ENCODE assay signal across 25 cellular contexts in the genomic region with DNA sequence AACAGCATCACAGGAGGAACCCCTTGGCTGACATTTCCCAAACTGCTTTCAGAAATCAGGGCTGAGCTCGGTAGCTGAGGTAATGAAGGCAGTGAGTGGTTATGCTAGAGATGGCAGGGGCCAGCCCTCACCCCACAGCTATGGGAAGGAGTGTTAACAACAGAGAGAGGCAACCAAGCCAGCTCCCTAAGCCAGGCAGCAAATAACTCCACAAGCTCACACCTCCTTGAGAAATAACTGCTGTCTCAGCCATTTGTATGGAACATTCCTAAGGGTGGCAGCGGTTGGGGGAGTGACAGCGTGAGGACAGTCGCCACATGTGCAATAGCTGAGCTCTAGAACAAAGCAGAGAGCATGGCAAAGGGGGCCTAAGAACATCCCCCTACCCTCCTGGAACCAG. TPM values are rescaled to one million over a fixed set of nuclear protein-coding genes. Genes with fewer than 3 reads are reported as not detected.
A peak's percentile ranks its signal among the peaks of the same experiment; 100 is the strongest.
DNase-seq lines count a peak whose midpoint lies in the region; ATAC-seq, FAIRE-seq and TF ChIP-seq lines count a peak whose summit lies in the region.
"Had no signal": no experiment of that assay in that cellular context is flagged by ENCODE, and none has a peak within 500 bp of the region (broad histone marks: within the 10 kb centered on the region; RNA-seq: fewer than 3 reads in every experiment).

No MANE protein-coding gene starts in this region.

- no peak for TF ChIP-seq POLR2A in HepG2 (IDR thresholded peaks at IDR 0.05; ENCODE audit: insufficient read depth in 1 of 2, low read depth in 2 of 2, low read length in 2 of 2)
- no peak for TF ChIP-seq POLR2A in right lobe of liver (IDR thresholded peaks at IDR 0.05)
- TF ChIP-seq POLR2A in H1 (IDR thresholded peaks at IDR 0.05; ENCODE audit: control extremely low read depth in 1 of 2, low read depth in 2 of 2, low read length in 2 of 2) = no peak

- in situ Hi-C loops in HepG2 (cut with HindIII; ENCODE audit: extremely low pct_ligation_motif_present, low pct_unique_long_range_greater_than_20kb) = no loop called here

- H3K9me3 ChIP-seq in HepG2 (ENCODE audit: low read length) (no peaks in the 10 kb centered on the region), right lobe of liver (no peaks in the 10 kb centered on the region), H1 (ENCODE audit: insufficient read depth in 2 of 2, low read depth in 1 of 2, low read length in 1 of 2) (peaks cover 3 to 5% of the 10 kb centered on the region in 2 experiments; a peak in 2 of 4 replicates), neural progenitor cell (ENCODE audit: low read depth) (no peaks in the 10 kb centered on the region)
- H3K9me3 ChIP-seq in CD8-positive, alpha-beta memory T cell (ENCODE audit: low read length) = no peaks in the 10 kb centered on the region

- no peak overlapping the region for H3K18ac ChIP-seq in H1 (ENCODE audit: extremely low read depth, low read length)

- H2AFZ ChIP-seq in HepG2 (ENCODE audit: low read length) (no peak overlapping the region), H1 (ENCODE audit: low read length) (peak overlapping the region; percentile 25; the same call in 1 of the 2 replicates), neural progenitor cell (replicated peaks) (no peak overlapping the region)
- H2AFZ ChIP-seq: GM23248 had no signal

- H3K14ac ChIP-seq in H1 (ENCODE audit: insufficient read length) = no peak overlapping the region

- H3K27me3 ChIP-seq in HepG2 (ENCODE audit: control insufficient read depth in 1 of 2, insufficient read depth in 2 of 2, low read length in 2 of 2) (no peaks in the 10 kb centered on the region), right lobe of liver (no peaks in the 10 kb centered on the region), H1 (replicated peaks in 1 of 4; ENCODE audit: control insufficient read depth in 3 of 4, extremely low read depth in 1 of 4, insufficient read depth in 3 of 4, low read length in 3 of 4) (no peaks in the 10 kb centered on the region; a peak in 1 of 7 replicates), neural progenitor cell (no peaks in the 10 kb centered on the region)
- no peaks in the 10 kb centered on the region for H3K27me3 ChIP-seq in CD8-positive, alpha-beta memory T cell (ENCODE audit: insufficient read depth, low read length, poor library complexity, severe bottlenecking)
- H3K27me3 ChIP-seq: BLaER1 had no signal

- TF ChIP-seq CTCF in HepG2 (CRISPR knock-in tag; IDR thresholded peaks at IDR 0.05) (no peak), right lobe of liver (IDR thresholded peaks at IDR 0.05) (no peak), H1 (IDR thresholded peaks at IDR 0.05; ENCODE audit: control extremely low read depth in 1 of 3, insufficient read depth in 1 of 3, low read depth in 1 of 3, low read length in 3 of 3) (no peak), neural progenitor cell (IDR thresholded peaks at IDR 0.05) (no peak)

- H2BK12ac ChIP-seq in H1 (ENCODE audit: low read depth, low read length) = no peak overlapping the region

- BruUV-seq in HepG2 (replicated peaks; lab: Mats Ljungman, UMichigan) = no TSS peak

- no peak overlapping the region for H3K4ac ChIP-seq in H1 (replicated peaks; ENCODE audit: insufficient read length, low read depth, low read length)

- H3K4me3 ChIP-seq in HepG2 (replicated peaks in 1 of 3; ENCODE audit: insufficient read depth in 1 of 3, low read depth in 2 of 3, low read length in 3 of 3) (no peak overlapping the region), right lobe of liver (no peak overlapping the region), H1 (ENCODE audit: extremely low read depth in 1 of 4, insufficient read depth in 2 of 4, low read depth in 3 of 4, low read length in 4 of 4) (no peak overlapping the region), neural progenitor cell (no peak overlapping the region)
- no peak overlapping the region for H3K4me3 ChIP-seq in CD8-positive, alpha-beta memory T cell (ENCODE audit: low read length)
- H3K4me3 ChIP-seq: BLaER1, GM23248 had no signal

- H3K9ac ChIP-seq in HepG2 (ENCODE audit: insufficient read depth, low read depth, low read length) (no peak overlapping the region), H1 (replicated peaks in 1 of 4; ENCODE audit: extremely low read depth in 1 of 4, low read depth in 3 of 4, low read length in 3 of 4) (no peak overlapping the region; a peak in 1 of 7 replicates), neural progenitor cell (no peak overlapping the region)
- H3K9ac ChIP-seq: BLaER1, GM23248 had no signal

- no peak overlapping the region for H3K27ac ChIP-seq in HepG2 (ENCODE audit: extremely low read length, insufficient read depth, low read length)
- H3K27ac ChIP-seq in right lobe of liver = no peak overlapping the region
- H3K27ac ChIP-seq in H1 (ENCODE audit: low read depth, low read length) = no peak overlapping the region
- no peak overlapping the region for H3K27ac ChIP-seq in neural progenitor cell
- H3K27ac ChIP-seq in CD8-positive, alpha-beta memory T cell (ENCODE audit: low read depth, low read length) = no peak overlapping the region
- H3K27ac ChIP-seq: 22Rv1, BLaER1, GM23248 had no signal

- TF ChIP-seq EP300 in HepG2 (IDR thresholded peaks at IDR 0.05; ENCODE audit: low read depth in 2 of 2, low read length in 2 of 2) (no peak), HepG2 (CRISPR knock-in tag; IDR thresholded peaks at IDR 0.05; ENCODE audit: borderline replicate concordance) (no peak), H1 (IDR thresholded peaks at IDR 0.05; ENCODE audit: borderline replicate concordance in 1 of 2, low read depth in 2 of 2, low read length in 2 of 2) (no peak)

- no peak overlapping the region for H4K8ac ChIP-seq in H1 (ENCODE audit: extremely low read depth, insufficient read depth, low read length)

- no peak overlapping the region for H4K5ac ChIP-seq in H1 (ENCODE audit: insufficient read length, low read depth, low read length)

- 4% methylated on average over 2 of the region's 4 CpGs for WGBS in HepG2 (ENCODE audit: low lambda C conversion rate)
- WGBS in right lobe of liver (ENCODE audit: insufficient coverage, low coverage, low lambda C conversion rate, missing lambda C conversion rate) = 60% methylated on average over 1 of the region's 4 CpGs
- WGBS in H1 (ENCODE audit: extremely low coverage in 1 of 2, insufficient coverage in 1 of 2, insufficient read length in 1 of 2, insufficient replicate concordance in 2 of 2, low coverage in 1 of 2, low lambda C conversion rate in 2 of 2, missing lambda C conversion rate in 1 of 2), 2 experiments = 57% methylated on average over 4 of the region's 4 CpGs; no CpG with 5 or more reads in 1 of the 2 experiments

- H3K27ac Mint-ChIP-seq in neural progenitor cell = no peak overlapping the region
- H3K27ac Mint-ChIP-seq in CD8-positive, alpha-beta memory T cell = no peak overlapping the region
- H3K27ac Mint-ChIP-seq: CD14-positive monocyte; CD8-positive, alpha-beta T cell; HFFc6 had no signal

- H3K56ac ChIP-seq in H1 (replicated peaks; ENCODE audit: insufficient read length, low read depth, low read length) = no peak overlapping the region

- FAIRE-seq in HepG2 (lab: Jason Lieb, UNC) (no peak), H1 (lab: Jason Lieb, UNC) (no peak)
- FAIRE-seq: GM12892, GM18507, HTR-8/SVneo had no signal

- H3K4me1 ChIP-seq in HepG2 (ENCODE audit: insufficient read depth, low read length) = no peaks in the 10 kb centered on the region
- no peaks in the 10 kb centered on the region for H3K4me1 ChIP-seq in right lobe of liver
- peaks cover 0 to 3% (median 0%) of the 10 kb centered on the region in 4 experiments; a peak in 1 of 7 replicates for H3K4me1 ChIP-seq in H1 (replicated peaks in 1 of 4; ENCODE audit: control insufficient read depth in 3 of 4, insufficient read depth in 4 of 4, low read length in 3 of 4)
- H3K4me1 ChIP-seq in neural progenitor cell = peaks cover 23% of the 10 kb centered on the region
- no peaks in the 10 kb centered on the region for H3K4me1 ChIP-seq in CD8-positive, alpha-beta memory T cell (ENCODE audit: insufficient read depth, low read length)
- H3K4me1 ChIP-seq: BLaER1 had no signal

- H2BK120ac ChIP-seq in H1 (replicated peaks; ENCODE audit: low read depth, low read length) = no peak overlapping the region

- no peaks in the 10 kb centered on the region for H4K20me1 ChIP-seq in HepG2 (ENCODE audit: insufficient read depth, low read length)
- no peaks in the 10 kb centered on the region for H4K20me1 ChIP-seq in H1 (replicated peaks in 1 of 2; ENCODE audit: control insufficient read depth in 1 of 2, insufficient read depth in 2 of 2, low read length in 2 of 2)
- no peaks in the 10 kb centered on the region for H4K20me1 ChIP-seq in neural progenitor cell (ENCODE audit: low read depth)
- H4K20me1 ChIP-seq: BLaER1 had no signal

- POLR2A ChIA-PET in HepG2 (lab: Yijun Ruan, JAX) = no interaction called here
- POLR2A ChIA-PET in H1 (lab: Charles Lee; ENCODE audit: partially characterized antibody) = interaction anchor here (0.7 kb wide), 2 partner anchors 49 to 600 kb away, joined by 3 read pairs; no protein-coding TSS in a partner anchor
- POLR2A ChIA-PET in CD8-positive, alpha-beta memory T cell (lab: Charles Lee) = no interaction called here

- no peak overlapping the region for H3K4me3 Mint-ChIP-seq in neural progenitor cell
- no peak overlapping the region for H3K4me3 Mint-ChIP-seq in CD8-positive, alpha-beta memory T cell
- H3K4me3 Mint-ChIP-seq: CD14-positive monocyte; CD8-positive, alpha-beta T cell; HFFc6 had no signal

- peaks cover 32% of the 10 kb centered on the region for H3K4me1 Mint-ChIP-seq in neural progenitor cell
- no peaks in the 10 kb centered on the region for H3K4me1 Mint-ChIP-seq in CD8-positive, alpha-beta memory T cell
- H3K4me1 Mint-ChIP-seq: CD14-positive monocyte had no signal

- no peak overlapping the region for H2AK5ac ChIP-seq in H1 (ENCODE audit: low read depth, low read length)

- H3K79me1 ChIP-seq in H1 (ENCODE audit: low read depth, low read length) = no peaks in the 10 kb centered on the region

- H2BK5ac ChIP-seq in H1 (ENCODE audit: low read depth, low read length) = no peak overlapping the region

- H3K36me3 Mint-ChIP-seq in neural progenitor cell = no peaks in the 10 kb centered on the region
- peaks cover 0 to 1% (median 0%) of the 10 kb centered on the region in 3 donors for H3K36me3 Mint-ChIP-seq in CD8-positive, alpha-beta memory T cell
- H3K36me3 Mint-ChIP-seq: CD14-positive monocyte; CD8-positive, alpha-beta T cell had no signal

- no peak for DNase-seq in HepG2 (ENCODE audit: low spot score)
- no peak for DNase-seq in right lobe of liver
- DNase-seq in H1 (ENCODE audit: low read depth in 1 of 2, low spot score in 2 of 2) = no peak
- DNase-seq in neural progenitor cell (ENCODE audit: low spot score) = peak; percentile 28
- no peak for DNase-seq in CD8-positive, alpha-beta memory T cell
- no peak for DNase-seq in activated CD8-positive, alpha-beta memory T cell treated with anti-CD3 and anti-CD28 coated beads, Interleukin-2, amount 50 U/mL, for 4 hours
- no peak for DNase-seq in DMS53 treated with DMSO at 0.1 percent for 48 hours (lab: John Stamatoyannopoulos, UW; ENCODE audit: unreplicated experiment)
- no peak for DNase-seq in NK-92 treated with Interleukin-12 subunit alpha and Interleukin-12 subunit beta, amount 100 ng/mL, for 24 hours (lab: John Stamatoyannopoulos, UW)
- DNase-seq: CD8-positive, alpha-beta T cell; COR-L47; DMS 273 treated with DMSO at 0.1 percent for 48 hours; DMS53; GDM1; GM23248; H7; HFFc6 had no signal

- CTCF ChIA-PET in HepG2 (lab: Yijun Ruan, JAX; ENCODE audit: low intra/inter-chr PET ratio, low total read pairs) = no interaction called here
- CTCF ChIA-PET in H1 (lab: Charles Lee; ENCODE audit: partially characterized antibody) = interaction anchor here (0.7 to 2.5 kb wide), 12 partner anchors 10 to 195 kb away, joined by 3 to 12 read pairs (median 5); no protein-coding TSS in a partner anchor
- CTCF ChIA-PET in CD8-positive, alpha-beta memory T cell (lab: Charles Lee) = no interaction called here

- no peak overlapping the region for H3K23ac ChIP-seq in H1 (ENCODE audit: insufficient read length)

- no peaks in the 10 kb centered on the region for H3F3A ChIP-seq in neural progenitor cell (ENCODE audit: low read depth)

- no peaks in the 10 kb centered on the region for H3K79me2 ChIP-seq in HepG2 (ENCODE audit: insufficient read depth, low read length)
- H3K79me2 ChIP-seq in H1 (ENCODE audit: control insufficient read depth in 1 of 2, insufficient read depth in 2 of 2, low read length in 2 of 2) = no peaks in the 10 kb centered on the region
- H3K79me2 ChIP-seq in neural progenitor cell (ENCODE audit: low read depth) = no peaks in the 10 kb centered on the region

- H2BK15ac ChIP-seq in H1 (ENCODE audit: low read length) = no peak overlapping the region

- H3K4me2 ChIP-seq in HepG2 (ENCODE audit: low read depth, low read length) (no peak overlapping the region), H1 (ENCODE audit: insufficient read depth in 1 of 2, low read depth in 2 of 2, low read length in 2 of 2) (no peak overlapping the region), neural progenitor cell (no peak overlapping the region)
- H3K4me2 ChIP-seq: BLaER1 had no signal

- no peak overlapping the region for H4K91ac ChIP-seq in H1 (replicated peaks; ENCODE audit: insufficient read length, low read length)

- peaks cover 6% of the 10 kb centered on the region for H3K9me3 Mint-ChIP-seq in neural progenitor cell
- peaks cover 0 to 3% (median 0%) of the 10 kb centered on the region in 5 donors for H3K9me3 Mint-ChIP-seq in CD8-positive, alpha-beta memory T cell
- H3K9me3 Mint-ChIP-seq: CD8-positive, alpha-beta T cell; HFFc6 had no signal

- intact Hi-C loops in HepG2 (cut with micrococcal nuclease; ENCODE audit: unreplicated experiment) = no loop called here
- intact Hi-C loops in right lobe of liver (cut with DNase I) = no loop called here

- no peaks in the 10 kb centered on the region for H3K36me3 ChIP-seq in HepG2 (replicated peaks in 1 of 2; ENCODE audit: control insufficient read depth in 1 of 2, insufficient read depth in 2 of 2, low read length in 2 of 2)
- H3K36me3 ChIP-seq in right lobe of liver = no peaks in the 10 kb centered on the region
- no peaks in the 10 kb centered on the region; a peak in 1 of 8 replicates for H3K36me3 ChIP-seq in H1 (ENCODE audit: control insufficient read depth in 2 of 4, insufficient read depth in 4 of 4, low read length in 3 of 4)
- H3K36me3 ChIP-seq in neural progenitor cell = no peaks in the 10 kb centered on the region
- H3K36me3 ChIP-seq in CD8-positive, alpha-beta memory T cell (ENCODE audit: insufficient read depth, low read length) = no peaks in the 10 kb centered on the region
- H3K36me3 ChIP-seq: BLaER1 had no signal

- no peak overlapping the region for H2BK20ac ChIP-seq in H1 (ENCODE audit: low read length)

- TF ChIP-seq RAD21 in HepG2 (CRISPR knock-in tag; IDR thresholded peaks at IDR 0.05) (no peak), H1 (IDR thresholded peaks at IDR 0.05 in 1 of 2, conservative IDR thresholded peaks at IDR 0.05 in 1 of 2; ENCODE audit: low read depth in 2 of 2, low read length in 2 of 2) (no peak)

- H3K23me2 ChIP-seq in H1 (ENCODE audit: low read depth, low read length) = no peaks in the 10 kb centered on the region

- peaks cover 12% of the 10 kb centered on the region for H3K27me3 Mint-ChIP-seq in neural progenitor cell (ENCODE audit: insufficient read depth, low read depth)
- peaks cover 21 to 39% of the 10 kb centered on the region in 2 donors for H3K27me3 Mint-ChIP-seq in CD8-positive, alpha-beta memory T cell

- ATAC-seq in HepG2 = no peak
- ATAC-seq in right lobe of liver = no peak
- ATAC-seq: CD8-positive, alpha-beta T cell; HCT116 had no signal

RNA-seq across cellular contexts. Expression of gene LMX1A, which starts 42.6 kb away (rescaled TPM):
- total RNA-seq in HepG2 (2016; rRNA removed; fragmentation: Illumina TruSeq; extraction: Trizol) (0.07 TPM in 1 of 2 replicates, not detected in the other), right lobe of liver (under 1 TPM in 1 of 6 experiments, not detected in 5; 0.14 TPM), neural progenitor cell (ENCODE audit: low replicate concordance) (6.6 and 8.7 TPM in 2 replicates)
- not detected in 2 replicates for total RNA-seq in HepG2 (2016; cell fraction: cytosol; rRNA removed; fragmentation: Illumina TruSeq; extraction: Trizol; ENCODE audit: low read depth)
- 0.04 TPM in 1 of 2 replicates, not detected in the other for total RNA-seq in HepG2 (2016; cell fraction: insoluble cytoplasmic fraction; rRNA removed; fragmentation: Illumina TruSeq; extraction: Trizol)
- not detected in 2 replicates for total RNA-seq in HepG2 (2016; cell fraction: membrane; rRNA removed; fragmentation: Illumina TruSeq; extraction: Trizol)
- total RNA-seq in HepG2 (2016; cell fraction: nucleus; rRNA removed; fragmentation: Illumina TruSeq; extraction: Trizol) = not detected in 2 replicates
- polyA plus RNA-seq in HepG2 (2011; rRNA removed) (not detected in 2 replicates), H1 (2011; rRNA removed) (0.03 TPM in 1 of 2 replicates, not detected in the other)
- polyA plus RNA-seq in HepG2 (2011; cell fraction: cytosol; rRNA removed) = not detected in 2 replicates
- not detected in 2 replicates for polyA plus RNA-seq in HepG2 (2011; cell fraction: nucleus; rRNA removed)
- polyA plus RNA-seq in HepG2 (2012) = not detected in 2 replicates
- not detected in 2 replicates for polyA plus RNA-seq in HepG2 (2016; cell fraction: cytosol; fragmentation: Illumina TruSeq; extraction: Trizol; ENCODE audit: low read depth)
- polyA plus RNA-seq in HepG2 (2016; cell fraction: insoluble cytoplasmic fraction; fragmentation: Illumina TruSeq; extraction: Trizol; ENCODE audit: low read depth) = not detected in 2 replicates
- polyA plus RNA-seq in HepG2 (2016; cell fraction: membrane; fragmentation: Illumina TruSeq; extraction: Trizol; ENCODE audit: low read depth) = not detected in 2 replicates
- polyA plus RNA-seq in HepG2 (2016; cell fraction: nucleus; fragmentation: Illumina TruSeq; extraction: Trizol; ENCODE audit: insufficient read depth, low read depth) = not detected in 2 replicates
- polyA minus RNA-seq in HepG2 (2011; rRNA and poly(A)+ RNA removed; ENCODE audit: low replicate concordance) = not detected in 2 replicates
- polyA minus RNA-seq in HepG2 (2011; cell fraction: cytosol; rRNA and poly(A)+ RNA removed) = not detected in 2 replicates
- not detected in 2 replicates for polyA minus RNA-seq in HepG2 (2011; cell fraction: nucleus; rRNA and poly(A)+ RNA removed)
- total RNA-seq in H1 (2021; fragmentation: NEBNext Ultra II Directional; extraction: Animal tissue kit (Norgen Biotek cat#: 25700)) = not detected in 2 replicates
- polyA plus RNA-seq in H1 (2011; cell fraction: cytosol; rRNA removed) = 0.04 TPM
- not detected for polyA plus RNA-seq in H1 (2011; cell fraction: nucleus; rRNA removed)
- 0.09 to 0.13 TPM in 2 of 4 replicates, not detected in the others for polyA plus RNA-seq in H1 (2012, experiment 1 of 2)
- polyA plus RNA-seq in H1 (2012, experiment 2 of 2) = 0.12 TPM
- not detected for polyA plus RNA-seq in H1 (2013, experiment 1 of 2)
- polyA plus RNA-seq in H1 (2013, experiment 2 of 2) = not detected
- polyA minus RNA-seq in H1 (2011; rRNA and poly(A)+ RNA removed) = 0.22 TPM in 1 of 2 replicates, not detected in the other
- polyA minus RNA-seq in H1 (2011; cell fraction: cytosol; rRNA and poly(A)+ RNA removed) = not detected
- not detected for polyA minus RNA-seq in H1 (2011; cell fraction: nucleus; rRNA and poly(A)+ RNA removed)
- not detected for total RNA-seq in CD8-positive, alpha-beta memory T cell
- polyA plus RNA-seq in CD8-positive, alpha-beta memory T cell = not detected
- total RNA-seq: A673; CD8-positive, alpha-beta T cell; GM23248; HFFc6 had no signal
- polyA plus RNA-seq: AG04450, CD14-positive monocyte, GM23248 had no signal

Comparison
In these comparisons a context has a peak if more than half of its experiments do, and no peak if none do; other contexts are left out.
1. Of the 41 proteins assayed by ChIP-seq in both HepG2 and H1: peak only in HepG2: none; only in H1: none; in both: MAFK; in neither: 40.